In the genomic region with DNA sequence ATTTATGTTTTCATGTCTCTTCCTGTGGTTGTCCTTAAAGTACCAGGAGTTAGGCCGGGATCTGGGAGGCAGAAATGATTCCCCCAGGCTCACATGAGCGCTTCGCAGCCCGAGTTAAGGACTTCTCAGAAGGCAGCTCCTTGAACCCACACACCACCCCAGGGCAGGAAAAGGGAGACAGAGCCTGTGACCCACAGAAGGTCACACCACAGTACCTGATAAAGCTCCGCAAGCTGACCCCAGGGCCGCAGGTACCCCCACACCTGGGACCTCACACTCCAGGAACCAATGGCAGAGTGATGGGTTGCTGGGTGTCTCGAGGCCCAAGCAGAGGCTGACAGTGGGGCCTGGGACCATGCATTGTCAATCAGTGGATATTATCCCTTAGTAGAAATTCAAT, we compare ENCODE assay signal across 20 cellular contexts.
DNase-seq lines count a peak whose midpoint lies in the region; ATAC-seq, FAIRE-seq and TF ChIP-seq lines count a peak whose summit lies in the region.
"Had no signal": no experiment of that assay in that cellular context is flagged by ENCODE, and none has a peak within 500 bp of the region (broad histone marks: within the 10 kb centered on the region; RNA-seq: fewer than 3 reads in every experiment).

No MANE protein-coding gene starts in this region.

- TF ChIP-seq CTCF in RWPE2 (IDR thresholded peaks at IDR 0.05; ENCODE audit: poor library complexity, severe bottlenecking) (no peak), H1 (IDR thresholded peaks at IDR 0.05; ENCODE audit: control extremely low read depth in 1 of 3, insufficient read depth in 1 of 3, low read depth in 1 of 3, low read length in 3 of 3) (no peak), osteocyte (IDR thresholded peaks at IDR 0.05) (no peak)

- WGBS in H1 (ENCODE audit: extremely low coverage in 1 of 2, insufficient coverage in 1 of 2, insufficient read length in 1 of 2, insufficient replicate concordance in 2 of 2, low coverage in 1 of 2, low lambda C conversion rate in 2 of 2, missing lambda C conversion rate in 1 of 2), 2 experiments = 83% methylated on average over 7 of the region's 7 CpGs; no CpG with 5 or more reads in 1 of the 2 experiments

- no peak overlapping the region for H3K14ac ChIP-seq in H1 (ENCODE audit: insufficient read length)

- CTCF ChIA-PET in H1 (lab: Charles Lee; ENCODE audit: partially characterized antibody) = interaction anchor here (1.4 to 1.9 kb wide), 3 partner anchors 18 to 100 kb away, joined by 3 to 7 read pairs (median 4); no protein-coding TSS in a partner anchor

- H3K36me3 ChIP-seq in RWPE2 (ENCODE audit: low read depth) = no peaks in the 10 kb centered on the region
- H3K36me3 ChIP-seq in H1 (ENCODE audit: control insufficient read depth in 2 of 4, insufficient read depth in 4 of 4, low read length in 3 of 4) = no peaks in the 10 kb centered on the region; a peak in 2 of 8 replicates
- H3K36me3 ChIP-seq: BLaER1 treated with 17β-estradiol and CSF1 and Interleukin-3, amounts not matched to agents 10 nM and 100 nM had no signal

- H3K9ac ChIP-seq in H1 (replicated peaks in 1 of 4; ENCODE audit: extremely low read depth in 1 of 4, low read depth in 3 of 4, low read length in 3 of 4) = no peak overlapping the region
- H3K9ac ChIP-seq: BLaER1 treated with 17β-estradiol and CSF1 and Interleukin-3, amounts not matched to agents 10 nM and 100 nM had no signal

- H3K27me3 ChIP-seq in RWPE2 (ENCODE audit: insufficient read depth, poor library complexity, severe bottlenecking) = no peaks in the 10 kb centered on the region
- H3K27me3 ChIP-seq in H1 (replicated peaks in 1 of 4; ENCODE audit: control insufficient read depth in 3 of 4, extremely low read depth in 1 of 4, insufficient read depth in 3 of 4, low read length in 3 of 4) = no peaks in the 10 kb centered on the region
- H3K27me3 ChIP-seq: BLaER1 treated with 17β-estradiol and CSF1 and Interleukin-3, amounts not matched to agents 10 nM and 100 nM had no signal

- H3K9me3 ChIP-seq in RWPE2 (ENCODE audit: severe bottlenecking) (no peaks in the 10 kb centered on the region), H1 (ENCODE audit: insufficient read depth in 2 of 2, low read depth in 1 of 2, low read length in 1 of 2) (peaks cover 15 to 16% of the 10 kb centered on the region in 2 experiments)
- H3K9me3 ChIP-seq: A549 had no signal

- H4K5ac ChIP-seq in H1 (ENCODE audit: insufficient read length, low read depth, low read length) = no peak overlapping the region

- no peak overlapping the region for H2AFZ ChIP-seq in H1 (ENCODE audit: low read length)

- H3K4me1 ChIP-seq in RWPE2 (ENCODE audit: insufficient read depth, poor library complexity, severe bottlenecking) (no peaks in the 10 kb centered on the region), H1 (replicated peaks in 1 of 4; ENCODE audit: control insufficient read depth in 3 of 4, insufficient read depth in 4 of 4, low read length in 3 of 4) (peaks cover 0 to 6% (median 2%) of the 10 kb centered on the region in 4 experiments; a peak in 3 of 7 replicates)
- H3K4me1 ChIP-seq: A549; BLaER1 treated with 17β-estradiol and CSF1 and Interleukin-3, amounts not matched to agents 10 nM and 100 nM; Caco-2 had no signal

- no peak for TF ChIP-seq RAD21 in H1 (IDR thresholded peaks at IDR 0.05 in 1 of 2, conservative IDR thresholded peaks at IDR 0.05 in 1 of 2; ENCODE audit: low read depth in 2 of 2, low read length in 2 of 2)

- H3K79me2 ChIP-seq in H1 (ENCODE audit: control insufficient read depth in 1 of 2, insufficient read depth in 2 of 2, low read length in 2 of 2) = peaks cover 0 to 3% of the 10 kb centered on the region in 2 experiments; a peak in 2 of 4 replicates

- no peak overlapping the region for H3K27ac Mint-ChIP-seq in osteocyte (ENCODE audit: unreplicated experiment)
- H3K27ac Mint-ChIP-seq: B cell; CD4-positive, alpha-beta T cell; CD8-positive, alpha-beta T cell had no signal

- no peak overlapping the region for H3K27ac ChIP-seq in RWPE2 (ENCODE audit: poor library complexity, severe bottlenecking)
- H3K27ac ChIP-seq in H1 (ENCODE audit: low read depth, low read length) = no peak overlapping the region
- H3K27ac ChIP-seq: 22Rv1; A549; BLaER1 treated with 17β-estradiol and CSF1 and Interleukin-3, amounts not matched to agents 10 nM and 100 nM; C4-2B had no signal

- H3K9me3 Mint-ChIP-seq in osteocyte (ENCODE audit: unreplicated experiment) = peaks cover 6% of the 10 kb centered on the region
- H3K9me3 Mint-ChIP-seq: CD4-positive, alpha-beta T cell; CD8-positive, alpha-beta T cell had no signal

- no peak for TF ChIP-seq POLR2A in H1 (IDR thresholded peaks at IDR 0.05; ENCODE audit: control extremely low read depth in 1 of 2, low read depth in 2 of 2, low read length in 2 of 2)

- no peak overlapping the region for H3K4me2 ChIP-seq in H1 (ENCODE audit: insufficient read depth in 1 of 2, low read depth in 2 of 2, low read length in 2 of 2)
- H3K4me2 ChIP-seq: A549; BLaER1 treated with 17β-estradiol and CSF1 and Interleukin-3, amounts not matched to agents 10 nM and 100 nM had no signal

- H3K4me3 ChIP-seq in RWPE2 (ENCODE audit: severe bottlenecking) = no peak overlapping the region
- H3K4me3 ChIP-seq in H1 (ENCODE audit: extremely low read depth in 1 of 4, insufficient read depth in 2 of 4, low read depth in 3 of 4, low read length in 4 of 4) = no peak overlapping the region
- H3K4me3 ChIP-seq: A549; BLaER1 treated with 17β-estradiol and CSF1 and Interleukin-3, amounts not matched to agents 10 nM and 100 nM had no signal

- DNase-seq in RWPE2 (ENCODE audit: low spot score) (peak; percentile 76), H1 (ENCODE audit: low read depth in 1 of 2, low spot score in 2 of 2) (no peak), osteocyte (ENCODE audit: extremely low spot score, unreplicated experiment) (peak; percentile 71), SHP77 (lab: John Stamatoyannopoulos, UW) (no peak)
- DNase-seq in activated CD4-positive, alpha-beta T cell treated with anti-CD3 and anti-CD28 coated beads for 4 hours = no peak
- DNase-seq: AML-193; Caco-2; Calu3; CD4-positive, alpha-beta T cell; CD8-positive, alpha-beta T cell; DMS79 treated with DMSO at 0.1 percent for 48 hours; GF-D8 had no signal

- 0 out of 2 replicates have a peak overlapping the region, but pooled peaks have one; percentile 1 for H2BK15ac ChIP-seq in H1 (ENCODE audit: low read length)

- no peaks in the 10 kb centered on the region for H3K36me3 Mint-ChIP-seq in osteocyte (ENCODE audit: unreplicated experiment)
- H3K36me3 Mint-ChIP-seq: CD8-positive, alpha-beta T cell had no signal

- peaks cover 0 to 5% of the 10 kb centered on the region in 2 experiments for H4K20me1 ChIP-seq in H1 (replicated peaks in 1 of 2; ENCODE audit: control insufficient read depth in 1 of 2, insufficient read depth in 2 of 2, low read length in 2 of 2)
- H4K20me1 ChIP-seq: BLaER1 treated with 17β-estradiol and CSF1 and Interleukin-3, amounts not matched to agents 10 nM and 100 nM had no signal

- peaks cover 9% of the 10 kb centered on the region; the same call in 1 of the 2 replicates for H3K23me2 ChIP-seq in H1 (ENCODE audit: low read depth, low read length)

- H3K4me3 Mint-ChIP-seq in osteocyte (ENCODE audit: unreplicated experiment) = no peak overlapping the region
- H3K4me3 Mint-ChIP-seq: B cell; CD4-positive, alpha-beta T cell; CD8-positive, alpha-beta T cell had no signal

- H3K27me3 Mint-ChIP-seq in osteocyte (ENCODE audit: unreplicated experiment) = no peaks in the 10 kb centered on the region
- H3K27me3 Mint-ChIP-seq: B cell; CD4-positive, alpha-beta T cell had no signal

- no peak for ATAC-seq in RWPE2 (ENCODE audit: low read depth)
- ATAC-seq: A549; CD8-positive, alpha-beta T cell had no signal

- H3K56ac ChIP-seq in H1 (replicated peaks; ENCODE audit: insufficient read length, low read depth, low read length) = no peak overlapping the region

- H3K4ac ChIP-seq in H1 (replicated peaks; ENCODE audit: insufficient read length, low read depth, low read length) = no peak overlapping the region

- no peak overlapping the region for H3K23ac ChIP-seq in H1 (ENCODE audit: insufficient read length)

- POLR2A ChIA-PET in H1 (lab: Charles Lee; ENCODE audit: partially characterized antibody) = interaction anchor here (1.2 kb wide), 1 partner anchor 23 kb away, joined by 4 read pairs; no protein-coding TSS in a partner anchor

- peaks cover 3% of the 10 kb centered on the region for H3K79me1 ChIP-seq in H1 (ENCODE audit: low read depth, low read length)

- H4K91ac ChIP-seq in H1 (replicated peaks; ENCODE audit: insufficient read length, low read length) = no peak overlapping the region

- H4K8ac ChIP-seq in H1 (ENCODE audit: extremely low read depth, insufficient read depth, low read length) = no peak overlapping the region

- H3K18ac ChIP-seq in H1 (ENCODE audit: extremely low read depth, low read length) = no peak overlapping the region

- H2BK20ac ChIP-seq in H1 (ENCODE audit: low read length) = no peak overlapping the region

- no peaks in the 10 kb centered on the region for H3K4me1 Mint-ChIP-seq in osteocyte (ENCODE audit: unreplicated experiment)
- H3K4me1 Mint-ChIP-seq: B cell had no signal

- no peak for FAIRE-seq in H1 (lab: Jason Lieb, UNC)
- FAIRE-seq: A549, D721Med, G401.6, GM12891 had no signal

- H2BK5ac ChIP-seq in H1 (ENCODE audit: low read depth, low read length) = no peak overlapping the region

- H2BK120ac ChIP-seq in H1 (replicated peaks; ENCODE audit: low read depth, low read length) = no peak overlapping the region

- H2AK5ac ChIP-seq in H1 (ENCODE audit: low read depth, low read length) = no peak overlapping the region

- no peak for TF ChIP-seq EP300 in H1 (IDR thresholded peaks at IDR 0.05; ENCODE audit: borderline replicate concordance in 1 of 2, low read depth in 2 of 2, low read length in 2 of 2)

- H2BK12ac ChIP-seq in H1 (ENCODE audit: low read depth, low read length) = peak overlapping the region; percentile 85; the same call in 1 of the 2 replicates

TF ChIP-seq in H1, 55 proteins besides CTCF, POLR2A, EP300 and RAD21 (continues in another document):
- TF ChIP-seq KDM4A (IDR thresholded peaks at IDR 0.05; ENCODE audit: low read depth, low read length, severe bottlenecking) = no peak
- TF ChIP-seq TAF7 (optimal IDR thresholded peaks at IDR 0.05; ENCODE audit: borderline replicate concordance, low read depth, low read length) = no peak
- TF ChIP-seq NRF1 (IDR thresholded peaks at IDR 0.05; ENCODE audit: low read depth, low read length) = no peak
- no peak for TF ChIP-seq HDAC2 (IDR thresholded peaks at IDR 0.05; ENCODE audit: borderline replicate concordance in 1 of 2, low read depth in 2 of 2, low read length in 2 of 2)
- TF ChIP-seq GTF2F1 (IDR thresholded peaks at IDR 0.05; ENCODE audit: borderline replicate concordance, low read depth, low read length) = no peak
- TF ChIP-seq, protein P1, sequence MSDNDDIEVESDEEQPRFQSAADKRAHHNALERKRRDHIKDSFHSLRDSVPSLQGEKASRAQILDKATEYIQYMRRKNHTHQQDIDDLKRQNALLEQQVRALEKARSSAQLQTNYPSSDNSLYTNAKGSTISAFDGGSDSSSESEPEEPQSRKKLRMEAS (IDR thresholded peaks at IDR 0.05) = no peak
- TF ChIP-seq KDM1A (IDR thresholded peaks at IDR 0.05; ENCODE audit: borderline replicate concordance, low read length) = no peak

Comparison
In these comparisons a context has a peak if more than half of its experiments do, and no peak if none do; other contexts are left out.
1. DNase-seq: peak in RWPE2 (single experiment) and osteocyte (single experiment); none in H1 (0 of 2), activated CD4-positive, alpha-beta T cell treated with anti-CD3 and anti-CD28 coated beads for 4 hours (0 of 2) and SHP77 (0 of 2).